In the genomic region with DNA sequence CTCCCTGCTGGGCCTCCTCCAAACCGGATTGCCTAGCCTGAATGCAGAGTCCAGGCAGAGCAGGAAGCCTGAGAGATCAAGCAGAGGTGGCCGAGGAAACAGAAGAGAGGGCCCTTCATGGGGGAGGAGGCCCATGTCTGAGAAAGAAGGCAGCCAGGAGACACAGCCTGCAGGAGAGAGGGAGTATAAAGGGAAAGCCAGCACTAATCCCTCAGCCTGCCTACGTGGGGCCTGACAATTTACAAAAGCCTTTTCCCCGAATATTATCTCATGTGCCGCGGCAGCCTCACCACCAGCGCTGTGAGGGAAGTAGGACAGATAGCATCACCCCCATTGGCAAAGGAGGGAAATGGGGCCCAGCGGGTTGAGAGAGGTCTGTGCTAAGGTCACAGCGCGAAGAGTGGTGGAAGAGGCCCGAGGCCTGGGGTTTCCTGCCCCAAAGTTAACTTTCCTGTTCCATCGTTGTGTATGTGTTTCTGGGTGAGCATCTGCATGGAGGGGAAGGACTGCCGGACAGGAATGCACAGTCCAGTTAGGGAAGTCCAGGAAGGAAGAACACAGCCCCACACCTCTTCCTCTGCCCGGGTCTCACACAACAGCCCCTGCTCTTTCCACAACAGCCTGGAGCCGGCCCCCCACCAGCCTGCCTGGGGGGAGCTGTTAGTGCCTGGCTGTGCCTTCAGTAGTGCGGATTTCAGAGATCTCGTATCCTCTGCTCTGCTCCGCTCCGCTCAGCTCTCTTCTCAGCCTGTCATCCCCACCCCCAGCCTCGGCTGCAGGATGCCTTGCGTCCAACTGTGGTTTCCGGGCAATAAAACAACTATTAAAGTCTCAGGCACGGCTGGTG, we compare ENCODE assay signal across 11 cellular contexts. TPM values are rescaled to one million over a fixed set of nuclear protein-coding genes. Genes with fewer than 3 reads are reported as not detected.
A peak's percentile ranks its signal among the peaks of the same experiment; 100 is the strongest.
DNase-seq lines count a peak whose midpoint lies in the region; ATAC-seq, FAIRE-seq and TF ChIP-seq lines count a peak whose summit lies in the region.
"Had no signal": no experiment of that assay in that cellular context is flagged by ENCODE, and none has a peak within 500 bp of the region (broad histone marks: within the 10 kb centered on the region; RNA-seq: fewer than 3 reads in every experiment).

No MANE protein-coding gene starts in this region.

- no TSS peak for BruUV-seq in GM12878 (replicated peaks; lab: Mats Ljungman, UMichigan)

- no peak overlapping the region for H3K27ac Mint-ChIP-seq in nephron progenitor cell

- H3K4me1 ChIP-seq in ES-I3 (ENCODE audit: insufficient read depth, low read length) (peaks cover 27% of the 10 kb centered on the region), GM12878 (ENCODE audit: control insufficient read depth, insufficient read depth, low read length) (peaks cover 13% of the 10 kb centered on the region), adrenal gland (replicated peaks in 1 of 2) (peaks cover 5 to 19% of the 10 kb centered on the region in 2 donors)
- H3K4me1 ChIP-seq: breast epithelium had no signal

- H3K9me3 ChIP-seq in ES-I3 (ENCODE audit: control insufficient read depth, insufficient read depth, low read length) (no peaks in the 10 kb centered on the region), GM12878 (replicated peaks; ENCODE audit: control insufficient read depth, insufficient read depth, low read length) (peaks cover 3% of the 10 kb centered on the region; the same call in 1 of the 3 replicates), adrenal gland (replicated peaks in 1 of 3) (no peaks in the 10 kb centered on the region)
- H3K9me3 ChIP-seq: breast epithelium, ovary had no signal

- H3K27ac ChIP-seq in GM12878 (ENCODE audit: control insufficient read depth, insufficient read depth) (no peak overlapping the region), adrenal gland (peak overlapping the region in 2 of 5 donors; percentile 66 to 77)

- no peaks in the 10 kb centered on the region for H3K79me2 ChIP-seq in GM12878 (ENCODE audit: control insufficient read depth, insufficient read depth, low read length)

- TF ChIP-seq CTCF in GM12878 (IDR thresholded peaks at IDR 0.05 in 2 of 3, conservative IDR thresholded peaks at IDR 0.05 in 1 of 3; ENCODE audit: control insufficient read depth in 2 of 3, extremely low read depth in 1 of 3, insufficient read depth in 1 of 3, low read depth in 3 of 3, low read length in 3 of 3) (no peak), nephron progenitor cell (IDR thresholded peaks at IDR 0.05) (no peak), adrenal gland (IDR thresholded peaks at IDR 0.05) (no peak)

- H4K20me1 ChIP-seq in GM12878 (ENCODE audit: control insufficient read depth, insufficient read depth), result no peaks in the 10 kb centered on the region; the same call in 1 of the 2 replicates

- in situ Hi-C loops in GM12878 (cut with MboI), result no loop called here

- no peak for TF ChIP-seq EP300 in GM12878 (IDR thresholded peaks at IDR 0.05; ENCODE audit: borderline replicate concordance in 1 of 2, control insufficient read depth in 1 of 2, low read depth in 2 of 2, low read length in 2 of 2)

- H3K4me3 Mint-ChIP-seq in nephron progenitor cell, result peak overlapping the region; percentile 62

- FAIRE-seq in GM12878 (lab: Jason Lieb, UNC), result no peak

- WGBS in GM12878 (ENCODE audit: insufficient coverage, insufficient replicate concordance, low lambda C conversion rate, missing lambda C conversion rate), result 45% methylated on average over 23 of the region's 23 CpGs
- WGBS in adrenal gland, 4 donors, result 36 to 67% (median 54%) methylated on average over 22 to 23 of the region's 23 CpGs

- TF ChIP-seq RAD21 in GM12878 (IDR thresholded peaks at IDR 0.05; ENCODE audit: insufficient read depth, low read depth, low read length), result no peak

- SMC1A ChIA-PET in GM12878 (lab: Charles Lee; ENCODE audit: uncharacterized antibody, unreplicated experiment), result no interaction called here

- TF ChIP-seq POLR2A in GM12878 (IDR thresholded peaks at IDR 0.05; ENCODE audit: low read depth, low read length) (no peak), adrenal gland (IDR thresholded peaks at IDR 0.05) (no peak)

- H3K36me3 Mint-ChIP-seq in nephron progenitor cell (ENCODE audit: low read depth), result no peaks in the 10 kb centered on the region

- no peak overlapping the region for H3K4me2 ChIP-seq in GM12878 (ENCODE audit: control insufficient read depth, insufficient read depth)

- no peak overlapping the region for H2AFZ ChIP-seq in GM12878 (ENCODE audit: control insufficient read depth, low read depth, low read length)

- CTCF ChIA-PET in GM12878 (lab: Yijun Ruan, JAX), result no interaction called here

- peaks cover 14% of the 10 kb centered on the region for H3K27me3 Mint-ChIP-seq in nephron progenitor cell (ENCODE audit: low read depth, poor library complexity)

- no peaks in the 10 kb centered on the region; a peak in 1 of 4 replicates for H3K27me3 ChIP-seq in GM12878 (replicated peaks in 1 of 2; ENCODE audit: control insufficient read depth in 2 of 2, insufficient read depth in 2 of 2, low read length in 1 of 2)
- H3K27me3 ChIP-seq in adrenal gland, result peaks cover 57% of the 10 kb centered on the region
- H3K27me3 ChIP-seq: ovary had no signal

- 0 out of 2 replicates have a peak overlapping the region, but pooled peaks have one; percentile 13 for H3K9ac ChIP-seq in ES-I3 (ENCODE audit: low read depth, low read length)
- H3K9ac ChIP-seq in GM12878 (ENCODE audit: control insufficient read depth, insufficient read depth, low read length), result no peak overlapping the region

- ATAC-seq in GM12878 (no peak), HG03571 (IDR thresholded peaks at IDR 0.05; ENCODE audit: unreplicated experiment) (no peak)

- DNase-seq in Kasumi-1 (lab: John Stamatoyannopoulos, UW), result peak; percentile 74 to 80
- no peak for DNase-seq in GM12878 (ENCODE audit: low read depth, low spot score)
- peak; percentile 40 for DNase-seq in nephron progenitor cell
- DNase-seq in Ammon's horn (ENCODE audit: low spot score), result no peak
- no peak for DNase-seq in NCI-H1436 treated with DMSO at 0.1 percent for 48 hours (lab: John Stamatoyannopoulos, UW)
- DNase-seq in adrenal gland, result no peak
- DNase-seq: activated CD8-positive, alpha-beta memory T cell treated with anti-CD3 and anti-CD28 coated beads, Interleukin-2, amount 50 U/mL, for 4 hours had no signal

- RAD21 ChIA-PET in GM12878 (lab: Charles Lee; ENCODE audit: unreplicated experiment), result no interaction called here

- no peaks in the 10 kb centered on the region for H3K36me3 ChIP-seq in ES-I3 (ENCODE audit: insufficient read depth, low read length)
- H3K36me3 ChIP-seq in GM12878 (ENCODE audit: control insufficient read depth in 2 of 2, insufficient read depth in 2 of 2, low read length in 1 of 2), result no peaks in the 10 kb centered on the region
- H3K36me3 ChIP-seq in adrenal gland (replicated peaks in 1 of 2), result no peaks in the 10 kb centered on the region
- H3K36me3 ChIP-seq: breast epithelium, ovary had no signal

- H3K9me3 Mint-ChIP-seq in nephron progenitor cell, result peaks cover 11% of the 10 kb centered on the region

- POLR2A ChIA-PET in GM12878 (lab: Charles Lee), result no interaction called here

- H3K4me3 ChIP-seq in GM12878 (no peak overlapping the region), adrenal gland (no peak overlapping the region)
- H3K4me3 ChIP-seq: breast epithelium, ovary had no signal

- intact Hi-C loops in GM12878 (cut with micrococcal nuclease; ENCODE audit: unreplicated experiment), result no loop called here
- intact Hi-C loops in adrenal gland (cut with DNase I), result no loop called here

- H3K4me1 Mint-ChIP-seq in nephron progenitor cell, result peaks cover 61% of the 10 kb centered on the region

TF ChIP-seq in GM12878, 131 proteins besides CTCF, POLR2A, EP300 and RAD21:
- no peak for TF ChIP-seq POU2F2 (IDR thresholded peaks at IDR 0.05; ENCODE audit: borderline replicate concordance, low read depth, low read length)
- peak; percentile 58 for TF ChIP-seq RUNX3 (IDR thresholded peaks at IDR 0.05; ENCODE audit: low read length)
- no peak for TF ChIP-seq CREB1 (IDR thresholded peaks at IDR 0.05; ENCODE audit: low read depth)

RNA-seq across cellular contexts. Expression of a gene that starts 50.9 kb away (rescaled TPM):
- total RNA-seq in GM12878 (2013; cell fraction: nucleolus; rRNA removed), result 8.7 and 10.9 TPM in 2 replicates
- total RNA-seq in GM12878 (2014; rRNA removed), result 9.9 and 12.8 TPM in 2 replicates
- total RNA-seq in GM12878 (2014; rRNA removed; fragmentation: Illumina TruSeq; extraction: Trizol), result 7.0 and 7.3 TPM in 2 replicates
- total RNA-seq in GM12878 (2021), result 16.4 and 17.5 TPM in 2 replicates
- 9.8 TPM for polyA plus RNA-seq in GM12878 (2011; ENCODE audit: low read depth)
- polyA plus RNA-seq in GM12878 (2011; rRNA removed), result 7.5 and 8.0 TPM in 2 replicates
- polyA plus RNA-seq in GM12878 (2011; cell fraction: cytosol; rRNA removed), result 6.9 and 11.2 TPM in 2 replicates
- polyA plus RNA-seq in GM12878 (2011; cell fraction: nucleus; rRNA removed), result 22.9 and 32.6 TPM in 2 replicates
- polyA plus RNA-seq in GM12878 (2012), result 12.0 and 13.5 TPM in 2 replicates
- 14.6 and 14.8 TPM in 2 replicates for polyA plus RNA-seq in GM12878 (2014; fragmentation: Illumina TruSeq; extraction: Trizol)
- polyA plus RNA-seq in GM12878 (2014; fragmentation: Nextera tagmentation; extraction: Ambion mirVana), result 1 to 10 TPM; 5.1 to 8.0 TPM
- 9.6 and 10.0 TPM in 2 replicates for polyA plus RNA-seq in GM12878 (2014; rRNA removed)
- 10 to 100 TPM; 10.1 to 10.9 TPM for polyA plus RNA-seq in GM12878 (2016; fragmentation: Nextera tagmentation; extraction: Ambion mirVana)
- 8.6 and 10.0 TPM in 2 replicates for polyA minus RNA-seq in GM12878 (2011; rRNA and poly(A)+ RNA removed)
- 8.4 and 9.4 TPM in 2 replicates for polyA minus RNA-seq in GM12878 (2011; cell fraction: cytosol; rRNA and poly(A)+ RNA removed)
- polyA minus RNA-seq in GM12878 (2011; cell fraction: nucleus; rRNA and poly(A)+ RNA removed), result 7.9 and 12.2 TPM in 2 replicates
- 10 to 100 TPM; 21.7 to 42.9 (median 30.6) TPM for total RNA-seq in adrenal gland
- 10 to 100 TPM; 13.7 to 16.0 (median 14.0) TPM for polyA plus RNA-seq in adrenal gland

Comparison
In these comparisons a context has a peak if more than half of its experiments do, and no peak if none do; other contexts are left out.
1. DNase-seq: peak in Kasumi-1 (2 of 2) and nephron progenitor cell (single experiment); none in GM12878 (single experiment), Ammon's horn (single experiment), NCI-H1436 treated with DMSO at 0.1 percent for 48 hours (single experiment) and adrenal gland (0 of 7).